Comparison of ENCODE assay signal across 10 cellular contexts in the genomic region with DNA sequence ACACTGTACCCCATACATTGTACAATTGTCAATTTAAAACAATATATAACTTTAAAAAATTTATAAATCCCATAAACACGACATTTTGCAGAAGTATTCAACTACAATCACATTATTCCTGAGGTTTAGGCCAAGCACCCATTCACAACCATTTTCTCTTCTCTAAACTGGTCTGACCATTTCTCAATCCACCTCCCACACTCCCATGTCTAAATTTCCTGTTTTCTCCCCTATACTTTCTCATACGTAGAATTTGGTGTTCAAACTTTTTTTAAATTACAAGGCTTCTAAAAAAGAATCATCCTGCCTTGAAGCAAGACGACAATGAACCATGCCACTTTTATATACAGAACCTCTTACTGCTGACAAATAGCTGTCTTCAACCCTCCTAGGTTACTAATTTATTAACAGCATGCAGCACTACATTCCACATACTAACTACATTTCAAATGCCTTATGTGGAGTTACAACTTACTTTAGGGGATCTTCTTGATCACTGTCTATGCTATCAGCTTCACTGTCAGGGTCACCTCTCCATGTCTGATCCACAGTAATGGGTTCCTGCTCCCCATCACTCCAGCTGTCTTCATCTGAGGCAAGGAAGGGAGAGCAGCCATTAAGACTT. TPM values are rescaled to one million over a fixed set of nuclear protein-coding genes. Genes with fewer than 3 reads are reported as not detected.
DNase-seq lines count a peak whose midpoint lies in the region; ATAC-seq and TF ChIP-seq lines count a peak whose summit lies in the region.
"Had no signal": no experiment of that assay in that cellular context is flagged by ENCODE, and none has a peak within 500 bp of the region (broad histone marks: within the 10 kb centered on the region; RNA-seq: fewer than 3 reads in every experiment).

No MANE protein-coding gene starts in this region.

- no peak for ATAC-seq in SK-N-SH treated with all-trans-retinoic acid at 6 μM for 48 hours
- no peak for ATAC-seq in left lung

- peak overlapping the region; percentile 87 for H3K4me2 ChIP-seq in SK-N-SH
- peak overlapping the region; percentile 82 for H3K4me2 ChIP-seq in OCI-LY1 (ENCODE audit: low read length)

- H3K9me3 ChIP-seq in SK-N-SH (no peaks in the 10 kb centered on the region), OCI-LY1 (ENCODE audit: low read length) (no peaks in the 10 kb centered on the region), endodermal cell (ENCODE audit: control insufficient read depth, low read length) (no peaks in the 10 kb centered on the region), left lung (no peaks in the 10 kb centered on the region)

- H3K27ac ChIP-seq in SK-N-SH (ENCODE audit: low read depth in 2 of 2, low read length in 1 of 2) (no peak overlapping the region), OCI-LY1 (ENCODE audit: low read depth, low read length, poor library complexity, severe bottlenecking) (no peak overlapping the region), endodermal cell (ENCODE audit: low read depth, low read length) (no peak overlapping the region), left lung (peak overlapping the region in 1 of 2 donors; percentile 53)

- CTCF ChIA-PET in SK-N-SH (lab: Yijun Ruan, JAX) = no interaction called here

- no peaks in the 10 kb centered on the region for H3K9me3 Mint-ChIP-seq in endodermal cell

- H3K36me3 ChIP-seq in SK-N-SH (replicated peaks in 1 of 2; ENCODE audit: control insufficient read depth in 1 of 2, insufficient read depth in 2 of 2, low read length in 1 of 2) = peaks cover 38 to 58% of the 10 kb centered on the region in 2 experiments
- H3K36me3 ChIP-seq in OCI-LY1 (ENCODE audit: insufficient read depth, low read length) = peaks cover 66% of the 10 kb centered on the region
- peaks cover 65% of the 10 kb centered on the region for H3K36me3 ChIP-seq in endodermal cell (ENCODE audit: control insufficient read depth, insufficient read depth, low read length)
- H3K36me3 ChIP-seq in left lung = peaks cover 0 to 60% of the 10 kb centered on the region in 2 donors

- peak overlapping the region; percentile 95 for H3K4me3 Mint-ChIP-seq in endodermal cell

- no peak for TF ChIP-seq EP300 in SK-N-SH (IDR thresholded peaks at IDR 0.05; ENCODE audit: borderline replicate concordance in 1 of 2, low read depth in 1 of 2, low read length in 1 of 2)

- H3K27me3 ChIP-seq in SK-N-SH (ENCODE audit: insufficient read depth) (no peaks in the 10 kb centered on the region), OCI-LY1 (ENCODE audit: insufficient read depth, low read length) (no peaks in the 10 kb centered on the region), endodermal cell (ENCODE audit: control insufficient read depth, insufficient read depth, low read length, poor library complexity, severe bottlenecking) (no peaks in the 10 kb centered on the region), left lung (no peaks in the 10 kb centered on the region)

- H2AFZ ChIP-seq in SK-N-SH (ENCODE audit: low read depth) (no peak overlapping the region), OCI-LY1 (ENCODE audit: low read length) (no peak overlapping the region)

- no peaks in the 10 kb centered on the region for H3K27me3 Mint-ChIP-seq in endodermal cell (ENCODE audit: insufficient read depth)

- H3K79me2 ChIP-seq in SK-N-SH (ENCODE audit: insufficient read depth) (peaks cover 82% of the 10 kb centered on the region), OCI-LY1 (ENCODE audit: insufficient read depth, low read length) (peaks cover 66% of the 10 kb centered on the region)

- peaks cover 14 to 17% of the 10 kb centered on the region in 2 experiments; a peak in 3 of 4 replicates for H3K4me1 ChIP-seq in SK-N-SH (ENCODE audit: control insufficient read depth in 1 of 2, insufficient read depth in 2 of 2, low read depth in 1 of 2, low read length in 1 of 2)
- peaks cover 42% of the 10 kb centered on the region for H3K4me1 ChIP-seq in OCI-LY1 (ENCODE audit: insufficient read depth, low read length, severe bottlenecking)
- no peaks in the 10 kb centered on the region for H3K4me1 ChIP-seq in endodermal cell (ENCODE audit: control insufficient read depth, insufficient read depth, low read length)
- H3K4me1 ChIP-seq in left lung = peaks cover 43 to 68% of the 10 kb centered on the region in 2 donors

- TF ChIP-seq CTCF in SK-N-SH (IDR thresholded peaks at IDR 0.05) (no peak), OCI-LY1 (IDR thresholded peaks at IDR 0.05; ENCODE audit: low read length) (no peak), endodermal cell (conservative IDR thresholded peaks at IDR 0.05) (no peak), left lung (IDR thresholded peaks at IDR 0.05) (no peak)

- H3K9ac ChIP-seq in SK-N-SH (no peak overlapping the region), OCI-LY1 (ENCODE audit: low read length) (peak overlapping the region; percentile 46; the same call in 1 of the 2 replicates), endodermal cell (ENCODE audit: extremely low read depth, low read length, poor library complexity, severe bottlenecking) (peak overlapping the region; percentile 7)

- H3K27ac Mint-ChIP-seq in endodermal cell = peak overlapping the region; percentile 77

- DNase-seq in SK-N-SH (no peak), endodermal cell (no peak), renal cortical epithelial cell (ENCODE audit: low read depth) (peak; percentile 29), NCI-H1436 (lab: John Stamatoyannopoulos, UW) (no peak), NCI-H524 treated with DMSO at 0.1 percent for 48 hours (lab: John Stamatoyannopoulos, UW) (no peak), left lung (no peak)
- DNase-seq: hippocampal formation had no signal

- H3K9me2 ChIP-seq in SK-N-SH (no peaks in the 10 kb centered on the region), OCI-LY1 (ENCODE audit: low read depth, low read length) (no peaks in the 10 kb centered on the region)

- intact Hi-C loops in left lung (cut with DNase I) = no loop called here

- POLR2A ChIA-PET in SK-N-SH (lab: Yijun Ruan, JAX) = interaction anchor here (0.7 kb wide), 1 partner anchor 709 kb away, joined by 3 read pairs; no protein-coding TSS in a partner anchor

- no peak for TF ChIP-seq RAD21 in SK-N-SH (IDR thresholded peaks at IDR 0.05; ENCODE audit: low read length)

- WGBS in SK-N-SH (ENCODE audit: low lambda C conversion rate) = 65% methylated on average over 3 of the region's 3 CpGs
- WGBS in endodermal cell (ENCODE audit: insufficient coverage in 1 of 2, insufficient read length in 1 of 2), 2 experiments = 87 to 93% methylated on average over 3 of the region's 3 CpGs

- H3K4me3 ChIP-seq in SK-N-SH (ENCODE audit: low read depth in 2 of 2, low read length in 1 of 2) (peak overlapping the region; percentile 12 to 29; a peak in 1 of 4 replicates), OCI-LY1 (ENCODE audit: low read depth, low read length, poor library complexity, severe bottlenecking) (peak overlapping the region; percentile 84), endodermal cell (ENCODE audit: low read length) (peak overlapping the region; percentile 94), left lung (peak overlapping the region in 1 of 2 donors; percentile 10)
- H3K4me3 ChIP-seq: skin epidermis had no signal

- H4K20me1 ChIP-seq in SK-N-SH (ENCODE audit: insufficient read depth) (peaks cover 37% of the 10 kb centered on the region), OCI-LY1 (ENCODE audit: insufficient read depth, low read length) (0 out of 2 replicates have a peak, but pooled peaks cover 5% of the 10 kb centered on the region)

- H3K4me1 Mint-ChIP-seq in endodermal cell = peaks cover 22% of the 10 kb centered on the region

- H3K36me3 Mint-ChIP-seq in endodermal cell (ENCODE audit: low read depth) = peaks cover 50% of the 10 kb centered on the region

- H3F3A ChIP-seq in SK-N-SH (replicated peaks; ENCODE audit: insufficient read depth) (peaks cover 4% of the 10 kb centered on the region), OCI-LY1 (ENCODE audit: insufficient read depth, low read length) (no peaks in the 10 kb centered on the region)

TF ChIP-seq in SK-N-SH, 30 proteins besides CTCF, POLR2A, EP300 and RAD21 (continues in another document):
- TF ChIP-seq GABPA (IDR thresholded peaks at IDR 0.05; ENCODE audit: low read depth) = no peak

TF ChIP-seq in SK-N-SH treated with all-trans-retinoic acid at 6 μM for 48 hours, 23 proteins besides CTCF, POLR2A, EP300 and RAD21 (continues in another document):
- TF ChIP-seq ZFP3 (CRISPR knock-in tag; IDR thresholded peaks at IDR 0.05) (no peak), GLIS3 (CRISPR knock-in tag; IDR thresholded peaks at IDR 0.05) (no peak), CSDC2 (CRISPR knock-in tag; IDR thresholded peaks at IDR 0.05) (no peak), RARB (CRISPR knock-in tag; IDR thresholded peaks at IDR 0.05) (no peak), TOX (CRISPR knock-in tag; IDR thresholded peaks at IDR 0.05; ENCODE audit: borderline replicate concordance) (no peak), ESRRG (CRISPR knock-in tag; IDR thresholded peaks at IDR 0.05) (no peak)
- TF ChIP-seq, protein P1, sequence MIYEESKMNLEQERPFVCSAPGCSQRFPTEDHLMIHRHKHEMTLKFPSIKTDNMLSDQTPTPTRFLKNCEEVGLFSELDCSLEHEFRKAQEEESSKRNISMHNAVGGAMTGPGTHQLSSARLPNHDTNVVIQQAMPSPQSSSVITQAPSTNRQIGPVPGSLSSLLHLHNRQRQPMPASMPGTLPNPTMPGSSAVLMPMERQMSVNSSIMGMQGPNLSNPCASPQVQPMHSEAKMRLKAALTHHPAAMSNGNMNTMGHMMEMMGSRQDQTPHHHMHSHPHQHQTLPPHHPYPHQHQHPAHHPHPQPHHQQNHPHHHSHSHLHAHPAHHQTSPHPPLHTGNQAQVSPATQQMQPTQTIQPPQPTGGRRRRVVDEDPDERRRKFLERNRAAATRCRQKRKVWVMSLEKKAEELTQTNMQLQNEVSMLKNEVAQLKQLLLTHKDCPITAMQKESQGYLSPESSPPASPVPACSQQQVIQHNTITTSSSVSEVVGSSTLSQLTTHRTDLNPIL (CRISPR knock-in tag; IDR thresholded peaks at IDR 0.05; ENCODE audit: low read depth) = no peak

RNA-seq across cellular contexts. Expression of a gene that starts 3.4 kb away (rescaled TPM):
- polyA plus RNA-seq in SK-N-SH (2012; rRNA removed) = 32.8 and 35.3 TPM in 2 replicates
- 26.7 and 28.4 TPM in 2 replicates for polyA plus RNA-seq in SK-N-SH (2012; cell fraction: cytosol; rRNA removed)
- polyA plus RNA-seq in SK-N-SH (2012; cell fraction: nucleus; rRNA removed) = 63.3 and 91.0 TPM in 2 replicates
- total RNA-seq in endodermal cell = 10 to 100 TPM; 39.6 to 41.5 TPM
- polyA plus RNA-seq in endodermal cell (2013, experiment 1 of 2) = 51.0 TPM
- polyA plus RNA-seq in endodermal cell (2013, experiment 2 of 2) = 40.3 TPM
- total RNA-seq in renal cortical epithelial cell = 61.7 and 69.8 TPM in 2 replicates
- total RNA-seq in left lung = 10 to 100 TPM; 28.0 to 30.6 TPM

RNA-seq across cellular contexts. Expression of a gene that starts 37.8 kb away (rescaled TPM):
- 7.2 and 10.9 TPM in 2 replicates for polyA plus RNA-seq in SK-N-SH (2012; rRNA removed)
- polyA plus RNA-seq in SK-N-SH (2012; cell fraction: cytosol; rRNA removed) = 7.0 and 7.7 TPM in 2 replicates
- 8.9 and 23.2 TPM in 2 replicates for polyA plus RNA-seq in SK-N-SH (2012; cell fraction: nucleus; rRNA removed)
- total RNA-seq in endodermal cell (10 to 100 TPM; 43.0 to 54.0 TPM), renal cortical epithelial cell (22.6 and 36.4 TPM in 2 replicates), left lung (10 to 100 TPM; 28.7 to 36.2 TPM)
- 26.7 TPM for polyA plus RNA-seq in endodermal cell (2013, experiment 1 of 2)
- 32.1 TPM for polyA plus RNA-seq in endodermal cell (2013, experiment 2 of 2)
